In the genomic region with DNA sequence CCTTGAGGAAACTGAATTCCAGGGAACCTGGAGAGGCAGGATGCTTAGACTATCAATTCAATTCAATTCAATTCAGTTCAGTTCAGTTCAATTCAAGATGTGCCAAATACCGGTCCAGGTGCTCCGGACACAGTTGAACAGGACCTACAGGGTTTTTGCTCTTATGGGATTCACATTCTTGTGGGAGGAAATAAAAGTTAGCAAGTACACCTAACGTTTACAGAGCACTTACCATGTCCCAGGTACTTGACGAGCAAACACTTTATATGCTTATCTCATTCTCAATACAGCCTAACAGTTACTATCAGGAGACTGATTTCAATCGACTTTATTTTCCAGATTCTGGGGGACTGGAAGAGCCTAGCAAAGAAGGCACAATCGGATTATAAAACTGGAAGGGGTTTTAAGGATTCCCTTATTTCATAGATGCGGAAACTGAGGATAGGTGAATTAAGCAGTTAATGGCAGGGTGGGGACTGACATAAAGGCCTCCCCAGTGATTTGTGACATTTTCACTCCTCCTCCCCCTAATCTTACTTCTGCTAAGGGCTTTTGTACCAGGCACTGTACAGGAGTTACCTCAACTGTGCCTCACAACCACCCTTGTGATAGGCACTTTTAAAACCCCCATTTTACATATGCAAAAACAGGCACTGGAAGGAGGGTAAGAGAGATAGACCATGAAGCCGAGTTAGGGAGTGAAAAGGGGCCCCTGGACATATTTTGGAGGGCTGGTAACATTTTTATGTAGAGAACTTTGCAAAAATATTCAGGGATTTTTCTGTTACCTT, we compare ENCODE assay signal across 8 cellular contexts. TPM values are rescaled to one million over a fixed set of nuclear protein-coding genes. Genes with fewer than 3 reads are reported as not detected.
DNase-seq lines count a peak whose midpoint lies in the region; ATAC-seq lines count a peak whose summit lies in the region.

No MANE protein-coding gene starts in this region.

- H3K4me2 ChIP-seq in trophoblast cell (ENCODE audit: low read length), result peak overlapping the region; percentile 54

- peak; percentile 71 for DNase-seq in DMS79 treated with DMSO at 0.1 percent for 48 hours (lab: John Stamatoyannopoulos, UW)
- DNase-seq in NCI-H526 treated with DMSO at 0.1 percent for 48 hours (lab: John Stamatoyannopoulos, UW), result peak; percentile 40
- DNase-seq in effector memory CD4-positive, alpha-beta T cell, result no peak
- DNase-seq in trophoblast cell, result no peak
- no peak for DNase-seq in stimulated activated CD4-positive, alpha-beta T cell treated with anti-CD3 and anti-CD28 coated beads, Interleukin-4, amount 100 ng/mL, for 1 hour
- DNase-seq in stimulated activated CD4-positive, alpha-beta T cell treated with anti-CD3 and anti-CD28 coated beads, Interleukin-1b, Interleukin-23, amount 100 ng/mL, for 48 hours, result no peak
- DNase-seq in activated gamma-delta T cell treated with Interleukin-2 at 50 U/mL for 16 hours, result no peak

- peaks cover 7% of the 10 kb centered on the region for H3K79me1 ChIP-seq in trophoblast cell (ENCODE audit: low read length)

- WGBS in trophoblast cell (ENCODE audit: extremely low coverage, insufficient coverage, insufficient read length), result no CpG with 5 or more reads among the region's 8 CpGs

- no peak overlapping the region for H3K4ac ChIP-seq in trophoblast cell (ENCODE audit: low read depth, low read length)

- H2BK120ac ChIP-seq in trophoblast cell (ENCODE audit: insufficient read depth, low read length, poor library complexity), result no peak overlapping the region

- no peaks in the 10 kb centered on the region for H3K9me3 ChIP-seq in effector memory CD4-positive, alpha-beta T cell (ENCODE audit: control insufficient read depth, low read length)
- peaks cover 2% of the 10 kb centered on the region for H3K9me3 ChIP-seq in trophoblast cell (ENCODE audit: insufficient read depth, low read depth, low read length)

- no peak overlapping the region for H2BK5ac ChIP-seq in trophoblast cell (ENCODE audit: low read depth, low read length, poor library complexity)

- no peak overlapping the region for H4K91ac ChIP-seq in trophoblast cell (ENCODE audit: low read depth, low read length)

- no peak overlapping the region for H3K23ac ChIP-seq in trophoblast cell (ENCODE audit: low read length)

- H3K14ac ChIP-seq in trophoblast cell (ENCODE audit: low read length), result no peak overlapping the region

- no peaks in the 10 kb centered on the region for H3K27me3 ChIP-seq in effector memory CD4-positive, alpha-beta T cell (replicated peaks; ENCODE audit: control insufficient read depth, insufficient read depth, low read length, poor library complexity, severe bottlenecking)
- H3K27me3 ChIP-seq in trophoblast cell (ENCODE audit: insufficient read depth, low read length), result no peaks in the 10 kb centered on the region

- H4K12ac ChIP-seq in trophoblast cell (ENCODE audit: low read depth, low read length), result no peak overlapping the region

- ATAC-seq in HG03135 (IDR thresholded peaks at IDR 0.05; ENCODE audit: unreplicated experiment), result no peak

- no peak overlapping the region for H2AFZ ChIP-seq in trophoblast cell (ENCODE audit: insufficient read depth, low read length, poor library complexity)

- H3K36me3 ChIP-seq in effector memory CD4-positive, alpha-beta T cell (ENCODE audit: control insufficient read depth, insufficient read depth, low read length), result no peaks in the 10 kb centered on the region
- H3K36me3 ChIP-seq in trophoblast cell (ENCODE audit: control insufficient read depth in 1 of 2, insufficient read depth in 2 of 2, low read length in 2 of 2), result peaks cover 0 to 2% of the 10 kb centered on the region in 2 experiments

- peaks cover 7% of the 10 kb centered on the region for H3K79me2 ChIP-seq in trophoblast cell (ENCODE audit: control insufficient read depth, insufficient read depth, low read length, poor library complexity)

- H3K27ac ChIP-seq in effector memory CD4-positive, alpha-beta T cell (ENCODE audit: insufficient read depth, low read length, poor library complexity, severe bottlenecking), result peak overlapping the region; percentile 77
- no peak overlapping the region for H3K27ac ChIP-seq in trophoblast cell (ENCODE audit: low read depth, low read length)

- H4K8ac ChIP-seq in trophoblast cell (ENCODE audit: low read depth, low read length), result peak overlapping the region; percentile 58

- H2AK5ac ChIP-seq in trophoblast cell (ENCODE audit: low read length), result no peak overlapping the region

- H3K4me3 ChIP-seq in effector memory CD4-positive, alpha-beta T cell (ENCODE audit: insufficient read depth, low read depth, low read length, poor library complexity, severe bottlenecking), result no peak overlapping the region
- no peak overlapping the region for H3K4me3 ChIP-seq in trophoblast cell (ENCODE audit: low read depth, low read length)

- no peak overlapping the region for H3K9ac ChIP-seq in trophoblast cell (ENCODE audit: low read length)

- H3K4me1 ChIP-seq in effector memory CD4-positive, alpha-beta T cell (ENCODE audit: control insufficient read depth, insufficient read depth, low read length, poor library complexity, severe bottlenecking), result peaks cover 21% of the 10 kb centered on the region
- H3K4me1 ChIP-seq in trophoblast cell (ENCODE audit: control insufficient read depth in 1 of 2, insufficient read depth in 2 of 2, low read length in 2 of 2), result peaks cover 0 to 2% of the 10 kb centered on the region in 2 experiments

- H2BK12ac ChIP-seq in trophoblast cell (ENCODE audit: low read length), result no peak overlapping the region

- no peak overlapping the region for H3K18ac ChIP-seq in trophoblast cell (ENCODE audit: low read length)

RNA-seq across cellular contexts. Expression of gene GDE1, which starts 0.7 kb away (rescaled TPM):
- 55.3 and 55.7 TPM in 2 replicates for polyA plus RNA-seq in trophoblast cell (2013)

RNA-seq across cellular contexts. Expression of gene CCP110, which starts 1.2 kb away (rescaled TPM):
- polyA plus RNA-seq in trophoblast cell (2013), result 5.9 and 6.5 TPM in 2 replicates

RNA-seq across cellular contexts. Expression of gene VPS35L, which starts 32.9 kb away (rescaled TPM):
- polyA plus RNA-seq in trophoblast cell (2013), result 36.5 and 40.2 TPM in 2 replicates

Comparison
In these comparisons a context has a peak if more than half of its experiments do, and no peak if none do; other contexts are left out.
1. DNase-seq: peak in DMS79 treated with DMSO at 0.1 percent for 48 hours (single experiment) and NCI-H526 treated with DMSO at 0.1 percent for 48 hours (single experiment); none in effector memory CD4-positive, alpha-beta T cell (0 of 3), trophoblast cell (0 of 2), stimulated activated CD4-positive, alpha-beta T cell treated with anti-CD3 and anti-CD28 coated beads, Interleukin-4, amount 100 ng/mL, for 1 hour (single experiment), stimulated activated CD4-positive, alpha-beta T cell treated with anti-CD3 and anti-CD28 coated beads, Interleukin-1b, Interleukin-23, amount 100 ng/mL, for 48 hours (single experiment) and activated gamma-delta T cell treated with Interleukin-2 at 50 U/mL for 16 hours (single experiment).